25 cellular contexts compared by ENCODE assay signal in the genomic region with DNA sequence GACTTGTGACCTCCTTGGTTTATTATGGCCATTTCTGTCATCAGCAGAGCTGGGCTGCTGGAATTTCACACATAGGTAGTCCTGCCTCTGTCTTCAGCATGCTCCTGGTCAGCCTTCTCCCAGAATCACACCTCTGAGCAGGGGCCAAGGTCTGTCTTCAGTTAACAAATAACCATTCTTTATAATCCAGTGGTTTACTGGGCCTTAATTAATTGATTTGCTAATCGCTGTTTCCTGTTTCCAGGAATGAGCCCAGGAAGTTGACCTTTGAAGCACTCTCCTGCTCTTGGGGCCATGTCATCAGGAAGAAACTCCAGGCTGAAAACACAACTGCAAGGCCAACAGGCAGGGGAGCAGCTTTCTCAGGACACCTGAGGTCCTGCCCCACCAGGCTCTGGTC.
"Had no signal": no experiment of that assay in that cellular context is flagged by ENCODE, and none has a peak within 500 bp of the region (broad histone marks: within the 10 kb centered on the region; RNA-seq: fewer than 3 reads in every experiment).

No MANE protein-coding gene starts in this region.

- H3K27me3 ChIP-seq: adrenal gland, cardiac muscle cell, colonic mucosa, left lung, neutrophil, pancreas, right atrium auricular region, spleen, tibial nerve had no signal

- DNase-seq: activated CD4-positive, alpha-beta T cell treated with anti-CD3 and anti-CD28 coated beads for 36 hours; activated CD4-positive, CD25-positive, alpha-beta regulatory T cell; activated effector memory CD4-positive, alpha-beta T cell treated with anti-CD3 and anti-CD28 coated beads, Interleukin-2, amount 50 U/mL, for 16 hours; activated naive CD4-positive, alpha-beta T cell treated with anti-CD3 and anti-CD28 coated beads for 36 hours; activated naive CD8-positive, alpha-beta T cell treated with anti-CD3 and anti-CD28 coated beads for 36 hours; adrenal gland; aorta; cerebellar nuclear complex; colonic mucosa; effector CD8-positive, alpha-beta T cell; foreskin fibroblast; heart left ventricle; left lung; mucosa of descending colon; pancreas; psoas muscle; spleen; stimulated activated naive CD4-positive, alpha-beta T cell; T-helper 1 cell had no signal

- H3K4me1 ChIP-seq: adrenal gland, colonic mucosa, heart left ventricle, right atrium auricular region, spleen, tibial nerve had no signal

- ATAC-seq: activated CD4-positive, alpha-beta T cell treated with anti-CD3 and anti-CD28 coated beads for 36 hours; heart left ventricle; left lung; mucosa of descending colon; natural killer cell treated with Interleukin-12 subunit alpha and Interleukin-12 subunit beta and Interleukin-15 and Interleukin-18, amount 100 ng/mL, for 72 hours; psoas muscle had no signal

- H3K4me3 ChIP-seq: adrenal gland, cardiac muscle cell, colonic mucosa, heart left ventricle, left lung, lung, mucosa of descending colon, pancreas, psoas muscle, right atrium auricular region, spleen, tibial nerve had no signal

- H3K27ac ChIP-seq: adrenal gland, cardiac muscle cell, colonic mucosa, heart left ventricle, left lung, neutrophil, psoas muscle, right atrium auricular region, spleen, tibial nerve had no signal

- H3K36me3 ChIP-seq: adrenal gland, cardiac muscle cell, colonic mucosa, heart left ventricle, left lung, neutrophil, pancreas, right atrium auricular region, spleen, tibial nerve had no signal

- H3K9me3 ChIP-seq: adrenal gland, colonic mucosa, heart left ventricle, left lung, mucosa of descending colon, neutrophil, pancreas, psoas muscle, right atrium auricular region, spleen, tibial nerve had no signal
